In genomic region chr14:99596071-99596627, GRCh38 we compare ENCODE assay signal across 10 cellular contexts. TPM values are rescaled to one million over a fixed set of nuclear protein-coding genes. Genes with fewer than 3 reads are reported as not detected.
DNase-seq lines count a peak whose midpoint lies in the region; ATAC-seq and TF ChIP-seq lines count a peak whose summit lies in the region.
"Had no signal": no experiment of that assay in that cellular context is flagged by ENCODE, and none has a peak within 500 bp of the region (broad histone marks: within the 10 kb centered on the region; RNA-seq: fewer than 3 reads in every experiment).

No MANE protein-coding gene starts in this region.

- peaks cover 12% of the 10 kb centered on the region for H3K4me1 Mint-ChIP-seq in activated T-helper 17 cell treated with anti-CD3 and anti-CD28 coated beads, Interleukin-2, amount 50 U/mL, for 72 hours

- no peak overlapping the region for H3K27ac Mint-ChIP-seq in activated T-helper 17 cell treated with anti-CD3 and anti-CD28 coated beads, Interleukin-2, amount 50 U/mL, for 72 hours

- no peaks in the 10 kb centered on the region for H3K9me3 ChIP-seq in suprapubic skin

- WGBS in suprapubic skin, result 76% methylated on average over 7 of the region's 10 CpGs

- no peaks in the 10 kb centered on the region for H3K36me3 Mint-ChIP-seq in activated T-helper 17 cell treated with anti-CD3 and anti-CD28 coated beads, Interleukin-2, amount 50 U/mL, for 72 hours (ENCODE audit: low read depth)
- H3K36me3 Mint-ChIP-seq: naive thymus-derived CD8-positive, alpha-beta T cell had no signal

- H3K4me3 Mint-ChIP-seq in activated T-helper 17 cell treated with anti-CD3 and anti-CD28 coated beads, Interleukin-2, amount 50 U/mL, for 72 hours, result no peak overlapping the region

- no peak for ATAC-seq in HG03378 (IDR thresholded peaks at IDR 0.05; ENCODE audit: unreplicated experiment)
- no peak for ATAC-seq in activated T-helper 17 cell treated with anti-CD3 and anti-CD28 coated beads, Interleukin-2, amount 50 U/mL, for 72 hours (replicated peaks)
- ATAC-seq: naive thymus-derived CD8-positive, alpha-beta T cell had no signal

- DNase-seq in LNCaP clone FGC (ENCODE audit: low read depth) (no peak), dermis blood vessel endothelial cell (peak; percentile 79), medulla oblongata (ENCODE audit: extremely low spot score) (peak; percentile 47), suprapubic skin (ENCODE audit: low spot score in 2 of 2) (no peak)
- DNase-seq in stimulated activated CD4-positive, alpha-beta T cell treated with anti-CD3 and anti-CD28 coated beads, Interleukin-12 subunit alpha, Interleukin-12 subunit beta, amount 100 ng/mL, for 4 hours, result no peak
- DNase-seq: DMS 273 treated with DMSO at 0.1 percent for 48 hours; Kasumi-1; naive thymus-derived CD8-positive, alpha-beta T cell had no signal

- H3K27me3 ChIP-seq in suprapubic skin, result no peaks in the 10 kb centered on the region

- no peak for TF ChIP-seq POLR2A in suprapubic skin (IDR thresholded peaks at IDR 0.05)

- H3K4me3 ChIP-seq in LNCaP clone FGC (ENCODE audit: low read depth, low read length), result 0 out of 2 replicates have a peak overlapping the region, but pooled peaks have one; percentile 17
- H3K4me3 ChIP-seq in suprapubic skin, result no peak overlapping the region

- H3K9me3 Mint-ChIP-seq in activated T-helper 17 cell treated with anti-CD3 and anti-CD28 coated beads, Interleukin-2, amount 50 U/mL, for 72 hours, result no peaks in the 10 kb centered on the region
- H3K9me3 Mint-ChIP-seq: naive thymus-derived CD8-positive, alpha-beta T cell had no signal

- H3K4me1 ChIP-seq in suprapubic skin, result peaks cover 33% of the 10 kb centered on the region

- TF ChIP-seq EP300 in suprapubic skin (IDR thresholded peaks at IDR 0.05), result no peak

- H3K36me3 ChIP-seq in suprapubic skin, result no peaks in the 10 kb centered on the region

- H3K27ac ChIP-seq in suprapubic skin, result peak overlapping the region; percentile 41

- H3K27me3 Mint-ChIP-seq in activated T-helper 17 cell treated with anti-CD3 and anti-CD28 coated beads, Interleukin-2, amount 50 U/mL, for 72 hours, result no peaks in the 10 kb centered on the region
- H3K27me3 Mint-ChIP-seq: naive thymus-derived CD8-positive, alpha-beta T cell had no signal

- no peak for TF ChIP-seq CTCF in LNCaP clone FGC (IDR thresholded peaks at IDR 0.05; ENCODE audit: control insufficient read depth, extremely low read depth, insufficient read depth)
- no peak for TF ChIP-seq CTCF in suprapubic skin (IDR thresholded peaks at IDR 0.05)

RNA-seq across cellular contexts. Expression of gene CCDC85C, which starts 7.9 kb away (rescaled TPM):
- total RNA-seq in dermis blood vessel endothelial cell (14.5 and 32.4 TPM in 2 replicates), suprapubic skin (10 to 100 TPM; 18.8 to 53.2 (median 48.0) TPM)
- total RNA-seq in activated T-helper 17 cell treated with anti-CD3 and anti-CD28 coated beads, Interleukin-2, amount 50 U/mL, for 72 hours, result 1 to 10 TPM; 2.8 to 3.4 TPM

RNA-seq across cellular contexts. Expression of gene HHIPL1, which starts 48.8 kb away (rescaled TPM):
- total RNA-seq in dermis blood vessel endothelial cell, result 1.7 and 4.1 TPM in 2 replicates
- 1 to 10 TPM in 1 of 4 donors, under 1 TPM in 3; 0.13 to 4.7 (median 0.56) TPM for total RNA-seq in suprapubic skin
- under 1 TPM in 1 of 2 donors, not detected in 1; 0.19 TPM for total RNA-seq in activated T-helper 17 cell treated with anti-CD3 and anti-CD28 coated beads, Interleukin-2, amount 50 U/mL, for 72 hours

Comparison
In these comparisons a context has a peak if more than half of its experiments do, and no peak if none do; other contexts are left out.
1. DNase-seq: peak in dermis blood vessel endothelial cell (single experiment) and medulla oblongata (single experiment); none in LNCaP clone FGC (single experiment), suprapubic skin (0 of 2) and stimulated activated CD4-positive, alpha-beta T cell treated with anti-CD3 and anti-CD28 coated beads, Interleukin-12 subunit alpha, Interleukin-12 subunit beta, amount 100 ng/mL, for 4 hours (single experiment).